Comparison of ENCODE assay signal across 1 cellular context in genomic region chr13:110715395-110716234, GRCh38.
TF ChIP-seq lines count a peak whose summit lies in the region.

No MANE protein-coding gene starts in this region.

TF ChIP-seq in liver, 16 proteins besides CTCF, POLR2A, EP300 and RAD21 (continued from another document):
- TF ChIP-seq REST (IDR thresholded peaks at IDR 0.05) (peak; percentile 83), TAF1 (conservative IDR thresholded peaks at IDR 0.05) (peak; percentile 86)
TF ChIP-seq in liver: peak in this region for 12.
